18 cellular contexts compared by ENCODE assay signal in genomic region chr15:27222479-27222878, GRCh38.
DNase-seq lines count a peak whose midpoint lies in the region; ATAC-seq and TF ChIP-seq lines count a peak whose summit lies in the region.
"Had no signal": no experiment of that assay in that cellular context is flagged by ENCODE, and none has a peak within 500 bp of the region (broad histone marks: within the 10 kb centered on the region; RNA-seq: fewer than 3 reads in every experiment).

No MANE protein-coding gene starts in this region.

- H3K4me3 ChIP-seq in BE2C (ENCODE audit: low read depth, low read length) (no peak overlapping the region), MG63 (no peak overlapping the region), fibroblast of lung (replicated peaks in 1 of 4; ENCODE audit: control extremely low read depth in 1 of 4, insufficient read depth in 1 of 4, low read depth in 3 of 4, low read length in 4 of 4) (no peak overlapping the region)
- H3K4me3 ChIP-seq: ascending aorta, right lobe of liver, upper lobe of left lung had no signal

- no peak for ATAC-seq in HG02623 (IDR thresholded peaks at IDR 0.05; ENCODE audit: unreplicated experiment)
- ATAC-seq: stimulated activated naive CD8-positive, alpha-beta T cell treated with anti-CD3 and anti-CD28 coated beads, Interleukin-15, amount 100 ng/mL, for 72 hours had no signal

- no peaks in the 10 kb centered on the region for H4K20me1 ChIP-seq in fibroblast of lung (ENCODE audit: control insufficient read depth, extremely low read depth, insufficient read depth, low read length)

- H2AFZ ChIP-seq in fibroblast of lung (ENCODE audit: low read length): no peak overlapping the region

- H3K27ac ChIP-seq in fibroblast of lung (ENCODE audit: insufficient read depth, low read length): no peak overlapping the region
- H3K27ac ChIP-seq: ascending aorta, right lobe of liver had no signal

- H3K79me2 ChIP-seq in fibroblast of lung (ENCODE audit: control insufficient read depth, insufficient read depth, low read length): no peaks in the 10 kb centered on the region

- H3K9ac ChIP-seq in fibroblast of lung (ENCODE audit: insufficient read depth, low read length): no peak overlapping the region

- H3K4me1 ChIP-seq in BE2C: peaks cover 25% of the 10 kb centered on the region
- H3K4me1 ChIP-seq in fibroblast of lung (ENCODE audit: control insufficient read depth, extremely low read depth, insufficient read depth, low read length): no peaks in the 10 kb centered on the region
- H3K4me1 ChIP-seq: ascending aorta, right lobe of liver had no signal

- H3K27me3 ChIP-seq in BE2C: no peaks in the 10 kb centered on the region
- H3K27me3 ChIP-seq in MG63: no peaks in the 10 kb centered on the region
- no peaks in the 10 kb centered on the region for H3K27me3 ChIP-seq in fibroblast of lung (ENCODE audit: control insufficient read depth, insufficient read depth, low read length)
- H3K27me3 ChIP-seq: ascending aorta, right lobe of liver, upper lobe of left lung had no signal

- H3K36me3 ChIP-seq in BE2C: no peaks in the 10 kb centered on the region
- H3K36me3 ChIP-seq in MG63: no peaks in the 10 kb centered on the region
- H3K36me3 ChIP-seq in fibroblast of lung (ENCODE audit: control insufficient read depth, insufficient read depth, low read length): no peaks in the 10 kb centered on the region
- H3K36me3 ChIP-seq: ascending aorta, right lobe of liver, upper lobe of left lung had no signal

- TF ChIP-seq CTCF in BE2C (IDR thresholded peaks at IDR 0.05; ENCODE audit: low read depth, low read length) (no peak), fibroblast of lung (conservative IDR thresholded peaks at IDR 0.05 in 1 of 2, IDR thresholded peaks at IDR 0.05 in 1 of 2; ENCODE audit: low read depth in 1 of 2, low read length in 2 of 2) (no peak)

- DNase-seq in BE2C: peak; percentile 62
- DNase-seq in MG63: peak; percentile 6
- peak; percentile 54 to 94 for DNase-seq in fibroblast of lung (ENCODE audit: low read depth in 2 of 2)
- peak; percentile 93 for DNase-seq in renal cortical epithelial cell (ENCODE audit: low read depth)
- no peak for DNase-seq in activated CD8-positive, alpha-beta memory T cell treated with anti-CD3 and anti-CD28 coated beads, Interleukin-2, amount 50 U/mL, for 4 hours
- DNase-seq in GOT3 (lab: John Stamatoyannopoulos, UW): no peak
- no peak for DNase-seq in activated CD4-positive, CD25-positive, alpha-beta regulatory T cell (lab: John Stamatoyannopoulos, UW)
- DNase-seq: activated naive CD4-positive, alpha-beta T cell treated with anti-CD3 and anti-CD28 coated beads, Interleukin-2, amount 50 U/mL, for 16 hours; activated T-cell treated with anti-CD3 and anti-CD28 coated beads for 4 hours; NCI-H1436 treated with DMSO at 0.1 percent for 48 hours; NCI-H2227 treated with DMSO at 0.1 percent for 48 hours; nucleus accumbens; right lobe of liver; stimulated activated CD4-positive, alpha-beta T cell treated with anti-CD3 and anti-CD28 coated beads, Interleukin-2, amount 100 ng/mL, for 24 hours; stimulated activated naive CD8-positive, alpha-beta T cell treated with anti-CD3 and anti-CD28 coated beads, Interleukin-15, amount 100 ng/mL, for 72 hours; upper lobe of left lung had no signal

- no peaks in the 10 kb centered on the region for H3K9me3 ChIP-seq in BE2C
- H3K9me3 ChIP-seq in MG63: no peaks in the 10 kb centered on the region
- H3K9me3 ChIP-seq in fibroblast of lung (ENCODE audit: control insufficient read depth, insufficient read depth, low read depth, low read length): no peaks in the 10 kb centered on the region
- H3K9me3 ChIP-seq: ascending aorta, right lobe of liver, upper lobe of left lung had no signal

- no peak overlapping the region for H3K4me2 ChIP-seq in fibroblast of lung (ENCODE audit: extremely low read depth, insufficient read depth, low read length)

Comparison
In these comparisons a context has a peak if more than half of its experiments do, and no peak if none do; other contexts are left out.
1. DNase-seq: peak in BE2C (single experiment), MG63 (single experiment), fibroblast of lung (2 of 2) and renal cortical epithelial cell (single experiment); none in activated CD8-positive, alpha-beta memory T cell treated with anti-CD3 and anti-CD28 coated beads, Interleukin-2, amount 50 U/mL, for 4 hours (single experiment), GOT3 (single experiment) and activated CD4-positive, CD25-positive, alpha-beta regulatory T cell (0 of 4).